20 cellular contexts compared by ENCODE assay signal in genomic region chr14:85577542-85578140, GRCh38. TPM values are rescaled to one million over a fixed set of nuclear protein-coding genes. Genes with fewer than 3 reads are reported as not detected.
"Had no signal": no experiment of that assay in that cellular context is flagged by ENCODE, and none has a peak within 500 bp of the region (broad histone marks: within the 10 kb centered on the region; RNA-seq: fewer than 3 reads in every experiment).

No MANE protein-coding gene starts in this region.

- H3K27me3 ChIP-seq: adrenal gland, body of pancreas, sigmoid colon, testis had no signal

- H3K4me3 Mint-ChIP-seq: activated naive CD4-positive, alpha-beta T cell treated with anti-CD3 and anti-CD28 coated beads, Interleukin-2, amount 10 ng/mL, durations not matched to agents 7 days and 5 days; activated T-helper 17 cell treated with anti-CD3 and anti-CD28 coated beads, Interleukin-2, amount 50 U/mL, for 72 hours; immature natural killer cell; naive thymus-derived CD8-positive, alpha-beta T cell; stimulated activated naive CD8-positive, alpha-beta T cell treated with anti-CD3 and anti-CD28 coated beads, Interleukin-15, Interleukin-2, amounts not matched to agents 100 ng/mL and 50 ng/mL, for 24 hours; T-cell had no signal

- H3K27me3 Mint-ChIP-seq: activated naive CD4-positive, alpha-beta T cell treated with anti-CD3 and anti-CD28 coated beads, Interleukin-2, amount 10 ng/mL, durations not matched to agents 7 days and 5 days; activated T-helper 17 cell treated with anti-CD3 and anti-CD28 coated beads, Interleukin-2, amount 50 U/mL, for 72 hours; stimulated activated naive CD8-positive, alpha-beta T cell treated with anti-CD3 and anti-CD28 coated beads, Interleukin-15, Interleukin-2, amounts not matched to agents 100 ng/mL and 50 ng/mL, for 24 hours; T-cell had no signal

- ATAC-seq: activated T-helper 17 cell treated with anti-CD3 and anti-CD28 coated beads, Interleukin-2, amount 50 U/mL, for 72 hours; esophagus mucosa; lower lobe of right lung; naive thymus-derived CD8-positive, alpha-beta T cell; T-cell had no signal

- H3K9me3 Mint-ChIP-seq: activated T-helper 17 cell treated with anti-CD3 and anti-CD28 coated beads, Interleukin-2, amount 50 U/mL, for 72 hours; stimulated activated naive CD8-positive, alpha-beta T cell treated with anti-CD3 and anti-CD28 coated beads, Interleukin-15, Interleukin-2, amounts not matched to agents 100 ng/mL and 50 ng/mL, for 24 hours; T-cell had no signal

- H3K27ac ChIP-seq: adrenal gland, lower lobe of right lung, prostate gland, sigmoid colon, testis, WERI-Rb-1 had no signal

- H3K9me3 ChIP-seq: adrenal gland, body of pancreas, lower lobe of right lung, prostate gland, sigmoid colon, testis had no signal

- H3K36me3 Mint-ChIP-seq: activated naive CD4-positive, alpha-beta T cell treated with anti-CD3 and anti-CD28 coated beads, Interleukin-2, amount 10 ng/mL, durations not matched to agents 7 days and 5 days; immature natural killer cell; naive thymus-derived CD8-positive, alpha-beta T cell; T-cell had no signal

- H3K36me3 ChIP-seq: adrenal gland, lower lobe of right lung, prostate gland, sigmoid colon, WERI-Rb-1 had no signal

- H3K4me1 Mint-ChIP-seq: activated naive CD4-positive, alpha-beta T cell treated with anti-CD3 and anti-CD28 coated beads, Interleukin-2, amount 10 ng/mL, durations not matched to agents 7 days and 5 days; activated T-helper 17 cell treated with anti-CD3 and anti-CD28 coated beads, Interleukin-2, amount 50 U/mL, for 72 hours; immature natural killer cell; naive thymus-derived CD8-positive, alpha-beta T cell; T-cell had no signal

- H3K4me1 ChIP-seq: lower lobe of right lung, prostate gland, sigmoid colon had no signal

- DNase-seq: activated CD4-positive, alpha-beta T cell treated with anti-CD3 and anti-CD28 coated beads for 4 hours; activated naive CD4-positive, alpha-beta T cell treated with anti-CD3 and anti-CD28 coated beads, Interleukin-2, amount 10 ng/mL, durations not matched to agents 7 days and 5 days; adrenal gland; body of pancreas; dermis blood vessel endothelial cell; immature natural killer cell; lower lobe of right lung; naive thymus-derived CD8-positive, alpha-beta T cell; nucleus accumbens; sigmoid colon; stimulated activated CD4-positive, alpha-beta T cell treated with anti-CD3 and anti-CD28 coated beads, Interleukin-4, amount 100 ng/mL, for 1 hour; stimulated activated CD8-positive, alpha-beta memory T cell treated with anti-CD3 and anti-CD28 coated beads, Interleukin-4, amount 100 ng/mL, for 48 hours; T-cell; T1000; testis; WERI-Rb-1 had no signal

- H3K4me3 ChIP-seq: adrenal gland, body of pancreas, lower lobe of right lung, prostate gland, sigmoid colon, testis had no signal

- H3K27ac Mint-ChIP-seq: activated naive CD4-positive, alpha-beta T cell treated with anti-CD3 and anti-CD28 coated beads, Interleukin-2, amount 10 ng/mL, durations not matched to agents 7 days and 5 days; activated T-helper 17 cell treated with anti-CD3 and anti-CD28 coated beads, Interleukin-2, amount 50 U/mL, for 72 hours; immature natural killer cell; naive thymus-derived CD8-positive, alpha-beta T cell; stimulated activated naive CD8-positive, alpha-beta T cell treated with anti-CD3 and anti-CD28 coated beads, Interleukin-15, Interleukin-2, amounts not matched to agents 100 ng/mL and 50 ng/mL, for 24 hours; T-cell had no signal

RNA-seq across cellular contexts. Expression of gene FLRT2, which starts 47.7 kb away (rescaled TPM):
- total RNA-seq: activated T-helper 17 cell treated with anti-CD3 and anti-CD28 coated beads, Interleukin-2, amount 50 U/mL, for 72 hours; naive thymus-derived CD8-positive, alpha-beta T cell had no signal
